Comparison of ENCODE assay signal across 10 cellular contexts in the genomic region with DNA sequence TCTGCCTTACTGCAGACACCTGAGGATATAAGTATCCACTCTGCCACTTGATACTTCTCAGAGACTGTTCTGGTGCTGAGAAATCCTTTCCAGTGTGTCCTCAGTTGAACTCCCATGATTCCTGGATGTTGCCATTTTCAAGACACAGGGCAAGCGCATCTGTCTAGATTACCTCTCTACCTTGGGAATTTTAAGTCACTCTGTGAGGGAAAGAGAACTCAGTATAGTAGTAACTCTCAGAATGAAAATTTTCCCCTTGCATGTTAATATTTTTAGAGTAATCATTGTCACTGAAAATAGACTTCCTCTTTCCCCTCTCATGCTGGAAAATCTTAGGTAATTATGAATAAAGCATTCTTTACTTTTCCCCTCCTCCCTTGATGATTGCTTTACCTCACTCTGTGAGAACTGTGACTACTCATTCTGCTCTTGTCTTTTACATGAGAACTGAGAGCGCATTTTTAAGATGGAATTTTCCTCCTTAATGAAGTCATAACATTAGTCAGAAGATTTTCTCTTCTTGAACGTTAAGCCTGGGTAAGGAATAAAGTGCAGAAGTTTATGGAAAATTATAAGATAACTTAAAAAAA. TPM values are rescaled to one million over a fixed set of nuclear protein-coding genes. Genes with fewer than 3 reads are reported as not detected.
A peak's percentile ranks its signal among the peaks of the same experiment; 100 is the strongest.
DNase-seq lines count a peak whose midpoint lies in the region; ATAC-seq, FAIRE-seq and TF ChIP-seq lines count a peak whose summit lies in the region.
"Had no signal": no experiment of that assay in that cellular context is flagged by ENCODE, and none has a peak within 500 bp of the region (broad histone marks: within the 10 kb centered on the region; RNA-seq: fewer than 3 reads in every experiment).

No MANE protein-coding gene starts in this region.

- no peak overlapping the region for H2BK120ac ChIP-seq in H9 (ENCODE audit: low read depth, low read length, poor library complexity, severe bottlenecking)

- H3K79me2 ChIP-seq in H9 (ENCODE audit: insufficient read depth, low read length) = no peaks in the 10 kb centered on the region

- ATAC-seq in GM19372 (IDR thresholded peaks at IDR 0.05; ENCODE audit: low read depth, unreplicated experiment) = peak; percentile 56
- ATAC-seq in HG03432 (IDR thresholded peaks at IDR 0.05; ENCODE audit: unreplicated experiment) = peak; percentile 65
- ATAC-seq in pancreas = peak in 3 of 4 donors; percentile 42 to 53 (median 52)
- ATAC-seq: HCT116 had no signal

- H2BK5ac ChIP-seq in H9 (ENCODE audit: insufficient read length, low read length) = no peak overlapping the region

- no peak overlapping the region for H3K23ac ChIP-seq in H9 (ENCODE audit: insufficient read length, low read depth, low read length)

- H3K27ac ChIP-seq in pancreas (peak overlapping the region in 1 of 4 donors; percentile 39), stomach (peak overlapping the region in 1 of 5 donors; percentile 36), H9 (ENCODE audit: insufficient read length, low read depth, low read length) (no peak overlapping the region)
- H3K27ac ChIP-seq: cardiac muscle cell had no signal

- H2AK5ac ChIP-seq in H9 (ENCODE audit: insufficient read length, low read length) = no peak overlapping the region

- H4K5ac ChIP-seq in H9 (ENCODE audit: insufficient read length, low read depth, low read length) = no peak overlapping the region

- no peaks in the 10 kb centered on the region for H3K27me3 Mint-ChIP-seq in H9 (ENCODE audit: low read depth)

- intact Hi-C loops in pancreas (cut with DNase I) = no loop called here
- intact Hi-C loops in stomach (cut with DNase I; ENCODE audit: low total_unique reads) = no loop called here

- H4K8ac ChIP-seq in H9 (replicated peaks; ENCODE audit: insufficient read length, low read depth, low read length) = no peak overlapping the region

- H3K9me3 ChIP-seq in pancreas (no peaks in the 10 kb centered on the region), stomach (no peaks in the 10 kb centered on the region), H9 (ENCODE audit: control insufficient read depth, low read depth, low read length) (no peaks in the 10 kb centered on the region)

- TF ChIP-seq CTCF in pancreas (IDR thresholded peaks at IDR 0.05) (no peak), stomach (IDR thresholded peaks at IDR 0.05) (no peak), H9 (conservative IDR thresholded peaks at IDR 0.05) (no peak)

- no peak overlapping the region for H2BK15ac ChIP-seq in H9 (ENCODE audit: low read depth, low read length)

- H3K4me3 ChIP-seq in pancreas (no peak overlapping the region), stomach (no peak overlapping the region)
- H3K4me3 ChIP-seq: cardiac muscle cell had no signal

- H3K9ac ChIP-seq in H9 (ENCODE audit: extremely low read depth, insufficient read length, low read length) = no peak overlapping the region

- H3K4me3 Mint-ChIP-seq in H9 = no peak overlapping the region

- H3K4me2 ChIP-seq in H9 (ENCODE audit: insufficient read depth, insufficient read length, low read length) = no peak overlapping the region

- H3K14ac ChIP-seq in H9 (ENCODE audit: insufficient read depth, low read length) = no peak overlapping the region

- no peak overlapping the region for H4K91ac ChIP-seq in H9 (ENCODE audit: insufficient read length, low read depth, low read length)

- peaks cover 5 to 6% of the 10 kb centered on the region in 2 experiments for H3K4me1 Mint-ChIP-seq in H9

- H3T11ph ChIP-seq in H9 (ENCODE audit: low read length) = no peak overlapping the region

- H2BK12ac ChIP-seq in H9 (ENCODE audit: insufficient read length, low read depth, low read length) = no peak overlapping the region

- no peaks in the 10 kb centered on the region for H3K27me3 ChIP-seq in pancreas
- no peaks in the 10 kb centered on the region for H3K27me3 ChIP-seq in stomach
- H3K27me3 ChIP-seq in H9 (ENCODE audit: insufficient read depth, low read length) = no peaks in the 10 kb centered on the region
- H3K27me3 ChIP-seq: cardiac muscle cell had no signal

- H3K79me1 ChIP-seq in H9 (ENCODE audit: insufficient read depth, low read depth, low read length, poor library complexity, severe bottlenecking) = no peaks in the 10 kb centered on the region

- H3K36me3 Mint-ChIP-seq in H9 (ENCODE audit: insufficient read depth in 1 of 3, low read depth in 3 of 3) = no peaks in the 10 kb centered on the region

- no peaks in the 10 kb centered on the region for H4K20me1 ChIP-seq in H9 (ENCODE audit: control insufficient read depth, insufficient read depth, insufficient read length)

- H3K18ac ChIP-seq in H9 (ENCODE audit: insufficient read length, low read depth, low read length) = no peak overlapping the region

- peak; percentile 60 for FAIRE-seq in pancreas (lab: Jason Lieb, UNC)

- TF ChIP-seq POLR2A in stomach (IDR thresholded peaks at IDR 0.05) = no peak

- no peak overlapping the region for H3K56ac ChIP-seq in H9 (ENCODE audit: insufficient read length, low read depth, low read length)

- H2BK20ac ChIP-seq in H9 (ENCODE audit: low read depth, low read length, poor library complexity, severe bottlenecking) = no peak overlapping the region

- H3K23me2 ChIP-seq in H9 (ENCODE audit: insufficient read length, low read depth, low read length, poor library complexity, severe bottlenecking) = no peaks in the 10 kb centered on the region

- WGBS in pancreas, 2 donors = 45 to 46% methylated on average over 3 of the region's 3 CpGs
- WGBS in stomach, 5 donors = 32 to 60% (median 49%) methylated on average over 3 of the region's 3 CpGs
- no CpG with 5 or more reads among the region's 3 CpGs for WGBS in H9 (ENCODE audit: extremely low coverage, insufficient read length, low lambda C conversion rate)

- peak; percentile 43 for DNase-seq in D341Med (ENCODE audit: low spot score)
- peak; percentile 78 for DNase-seq in amniotic epithelial cell (ENCODE audit: low read depth)
- no peak for DNase-seq in pancreas
- DNase-seq in stomach = no peak
- DNase-seq in H9 = no peak
- no peak for DNase-seq in epidermal melanocyte (ENCODE audit: insufficient read length, low spot score)

- no peaks in the 10 kb centered on the region for H3K9me3 Mint-ChIP-seq in H9

- no peak overlapping the region for H2AFZ ChIP-seq in H9 (ENCODE audit: low read length)

- peaks cover 8 to 27% (median 16%) of the 10 kb centered on the region in 3 donors for H3K4me1 ChIP-seq in pancreas
- H3K4me1 ChIP-seq in stomach = peaks cover 0 to 54% (median 30%) of the 10 kb centered on the region in 4 donors
- H3K4me1 ChIP-seq in H9 (ENCODE audit: insufficient read depth, low read length) = no peaks in the 10 kb centered on the region

- TF ChIP-seq EP300 in stomach (IDR thresholded peaks at IDR 0.05) = no peak

- no peak overlapping the region for H3K4ac ChIP-seq in H9 (ENCODE audit: low read depth, low read length)

- H3K36me3 ChIP-seq in pancreas = no peaks in the 10 kb centered on the region
- peaks cover 0 to 6% (median 0%) of the 10 kb centered on the region in 4 donors for H3K36me3 ChIP-seq in stomach

- no peak overlapping the region; a peak in 1 of 7 replicates for H3K27ac Mint-ChIP-seq in H9

RNA-seq across cellular contexts. Expression of gene TET2, which starts 45.0 kb away (rescaled TPM):
- total RNA-seq in pancreas = 10 to 100 TPM in 2 of 6 donors, 1 to 10 TPM in 4; 6.6 to 16.5 (median 8.6) TPM
- polyA plus RNA-seq in pancreas = 1 to 10 TPM; 2.5 to 3.3 TPM
- 10 to 100 TPM; 20.3 to 30.3 (median 26.3) TPM for total RNA-seq in stomach
- 1 to 10 TPM; 1.7 to 2.7 (median 2.3) TPM for polyA plus RNA-seq in stomach
- 3.1 and 3.5 TPM in 2 replicates for total RNA-seq in H9 (2021)

Comparison
In these comparisons a context has a peak if more than half of its experiments do, and no peak if none do; other contexts are left out.
1. DNase-seq: peak in D341Med (single experiment) and amniotic epithelial cell (single experiment); none in pancreas (0 of 6), stomach (single experiment), H9 (single experiment) and epidermal melanocyte (single experiment).
2. Peak in every context shown above with its lines, with median percentiles within 50 percentile points of each other: ATAC-seq.